In the genomic region with DNA sequence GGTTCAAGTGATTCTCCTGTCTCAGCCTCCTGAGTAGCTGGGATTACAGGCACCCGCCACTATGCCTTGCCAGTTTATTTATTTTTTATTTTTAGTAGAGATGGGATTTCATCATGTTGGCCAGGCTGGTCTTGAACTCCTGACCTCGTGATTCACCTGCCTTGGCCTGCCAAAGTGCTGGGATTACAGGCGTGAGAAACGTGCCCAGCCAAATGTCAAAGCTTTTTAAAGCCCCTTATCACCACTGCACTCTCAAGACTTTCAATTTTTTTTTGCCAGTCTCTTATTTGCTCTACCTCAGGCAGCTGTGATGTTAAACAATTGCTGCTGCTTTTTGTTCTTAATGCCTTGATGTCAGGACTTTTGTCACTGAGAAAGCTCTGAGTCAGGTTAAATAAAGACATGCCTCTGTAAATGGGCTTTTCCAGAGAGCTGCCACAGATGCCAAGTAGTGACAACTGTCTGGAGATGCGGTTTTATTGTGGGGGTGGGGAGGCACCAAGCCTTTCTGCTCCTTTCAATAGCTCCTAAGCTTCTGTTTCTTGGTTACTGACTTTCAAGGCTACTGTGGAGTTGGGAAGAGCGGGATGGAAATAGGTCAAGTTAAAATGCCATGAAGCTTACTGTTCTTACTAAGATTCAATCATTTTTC, we compare ENCODE assay signal across 19 cellular contexts. TPM values are rescaled to one million over a fixed set of nuclear protein-coding genes. Genes with fewer than 3 reads are reported as not detected.
DNase-seq lines count a peak whose midpoint lies in the region; ATAC-seq and TF ChIP-seq lines count a peak whose summit lies in the region.
"Had no signal": no experiment of that assay in that cellular context is flagged by ENCODE, and none has a peak within 500 bp of the region (broad histone marks: within the 10 kb centered on the region; RNA-seq: fewer than 3 reads in every experiment).

No MANE protein-coding gene starts in this region.

- DNase-seq in ELF-1 (ENCODE audit: low read depth, low spot score) (peak; percentile 12), M059J (ENCODE audit: low read depth) (peak; percentile 7), fibroblast of mammary gland (ENCODE audit: low read depth) (peak; percentile 17), midbrain (lab: John Stamatoyannopoulos, UW) (peak; percentile 18)
- DNase-seq: activated CD4-positive, alpha-beta T cell treated with anti-CD3 and anti-CD28 coated beads for 36 hours; CD4-positive, alpha-beta memory T cell; colonic mucosa; KG1; NCI-H1105; NCI-H524 treated with DMSO at 0.1 percent for 48 hours; posterior cingulate gyrus; SHP77; small intestine; stimulated activated CD4-positive, alpha-beta T cell treated with anti-CD3 and anti-CD28 coated beads, Interleukin-2, amount 100 ng/mL, for 48 hours had no signal

- H3K4me3 ChIP-seq in fibroblast of mammary gland (ENCODE audit: control insufficient read depth, low read depth, low read length): no peak overlapping the region
- H3K4me3 ChIP-seq: colonic mucosa, tibial nerve had no signal

- ATAC-seq in GM21528 (IDR thresholded peaks at IDR 0.05; ENCODE audit: low FRiP score, unreplicated experiment) (no peak), HG03135 (IDR thresholded peaks at IDR 0.05; ENCODE audit: unreplicated experiment) (no peak), GM18870 (IDR thresholded peaks at IDR 0.05; ENCODE audit: unreplicated experiment) (no peak), GM19351 (IDR thresholded peaks at IDR 0.05; ENCODE audit: unreplicated experiment) (no peak)
- ATAC-seq: activated CD4-positive, alpha-beta T cell treated with anti-CD3 and anti-CD28 coated beads for 36 hours had no signal

- no peak for TF ChIP-seq CTCF in fibroblast of mammary gland (conservative IDR thresholded peaks at IDR 0.05; ENCODE audit: control insufficient read depth, insufficient read depth, low read depth, low read length)

RNA-seq across cellular contexts. Expression of a gene that starts 29.2 kb away (rescaled TPM):
- total RNA-seq in M059J (2014; rRNA removed; shearing (Covaris generic)): 3.4 and 9.6 TPM in 2 replicates
